In genomic region chr2:229851870-229852269, GRCh38 we compare ENCODE assay signal across 22 cellular contexts.
A peak's percentile ranks its signal among the peaks of the same experiment; 100 is the strongest.
DNase-seq lines count a peak whose midpoint lies in the region; ATAC-seq and TF ChIP-seq lines count a peak whose summit lies in the region.
"Had no signal": no experiment of that assay in that cellular context is flagged by ENCODE, and none has a peak within 500 bp of the region (broad histone marks: within the 10 kb centered on the region; RNA-seq: fewer than 3 reads in every experiment).

No MANE protein-coding gene starts in this region.

- CTCF ChIA-PET in CD8-positive, alpha-beta memory T cell (lab: Charles Lee) = interaction anchor here (1.2 to 1.8 kb wide), 3 partner anchors 10 to 21 kb away, joined by 3 to 4 read pairs (median 3); no protein-coding TSS in a partner anchor
- CTCF ChIA-PET in activated CD4-positive, alpha-beta memory T cell treated with anti-CD3 and anti-CD28 coated beads, Interleukin-2, amount 10 ng/mL, durations not matched to agents 7 days and 5 days (lab: Charles Lee) = interaction anchor here (1.1 to 1.3 kb wide), 4 partner anchors 14 to 54 kb away, joined by 4 to 6 read pairs (median 6); no protein-coding TSS in a partner anchor
- CTCF ChIA-PET in HEK293T (lab: Yijun Ruan, JAX) = no interaction called here

- POLR2A ChIA-PET in CD8-positive, alpha-beta memory T cell (lab: Charles Lee) = interaction anchor here (1.2 kb wide), 1 partner anchor 20 kb away, joined by 3 read pairs; no protein-coding TSS in a partner anchor
- POLR2A ChIA-PET in activated CD4-positive, alpha-beta memory T cell treated with anti-CD3 and anti-CD28 coated beads, Interleukin-2, amount 10 ng/mL, durations not matched to agents 7 days and 5 days (lab: Charles Lee) = interaction anchor here (1.3 to 1.9 kb wide), 6 partner anchors 10 to 70 kb away, joined by 3 to 7 read pairs (median 6); partner anchors contain the start of genes FBXO36 and TRIP12
- POLR2A ChIA-PET in HEK293T (lab: Yijun Ruan, JAX) = no interaction called here

- peaks cover 14% of the 10 kb centered on the region for H3K36me3 ChIP-seq in CD4-positive, CD25-positive, alpha-beta regulatory T cell (ENCODE audit: control insufficient read depth, insufficient read depth, low read length)
- peaks cover 13% of the 10 kb centered on the region for H3K36me3 ChIP-seq in CD8-positive, alpha-beta memory T cell (ENCODE audit: insufficient read depth, low read length)
- no peaks in the 10 kb centered on the region for H3K36me3 ChIP-seq in breast epithelium

- H3K4me1 Mint-ChIP-seq in CD4-positive, CD25-positive, alpha-beta regulatory T cell = peaks cover 47 to 86% (median 72%) of the 10 kb centered on the region in 4 donors
- H3K4me1 Mint-ChIP-seq in CD8-positive, alpha-beta memory T cell = peaks cover 59 to 89% (median 86%) of the 10 kb centered on the region in 3 donors
- peaks cover 51% of the 10 kb centered on the region for H3K4me1 Mint-ChIP-seq in activated CD4-positive, alpha-beta memory T cell treated with anti-CD3 and anti-CD28 coated beads, Interleukin-2, amount 10 ng/mL, durations not matched to agents 7 days and 5 days

- H3K27me3 Mint-ChIP-seq in CD4-positive, CD25-positive, alpha-beta regulatory T cell = no peaks in the 10 kb centered on the region
- no peaks in the 10 kb centered on the region for H3K27me3 Mint-ChIP-seq in CD8-positive, alpha-beta memory T cell
- no peaks in the 10 kb centered on the region for H3K27me3 Mint-ChIP-seq in activated CD4-positive, alpha-beta memory T cell treated with anti-CD3 and anti-CD28 coated beads, Interleukin-2, amount 10 ng/mL, durations not matched to agents 7 days and 5 days
- H3K27me3 Mint-ChIP-seq: brain, type B pancreatic cell had no signal

- H3K9me3 Mint-ChIP-seq in CD4-positive, CD25-positive, alpha-beta regulatory T cell = peaks cover 0 to 2% (median 0%) of the 10 kb centered on the region in 7 donors
- no peaks in the 10 kb centered on the region for H3K9me3 Mint-ChIP-seq in CD8-positive, alpha-beta memory T cell
- H3K9me3 Mint-ChIP-seq in activated CD4-positive, alpha-beta memory T cell treated with anti-CD3 and anti-CD28 coated beads, Interleukin-2, amount 10 ng/mL, durations not matched to agents 7 days and 5 days = no peaks in the 10 kb centered on the region
- H3K9me3 Mint-ChIP-seq: activated naive CD4-positive, alpha-beta T cell treated with anti-CD3 and anti-CD28 coated beads for 36 hours; type B pancreatic cell had no signal

- peak overlapping the region; percentile 78 to 99 (median 83) for H3K27ac Mint-ChIP-seq in CD4-positive, CD25-positive, alpha-beta regulatory T cell
- peak overlapping the region in 7 of 8 donors; percentile 20 to 91 (median 85) for H3K27ac Mint-ChIP-seq in CD8-positive, alpha-beta memory T cell
- peak overlapping the region; percentile 66 for H3K27ac Mint-ChIP-seq in activated CD4-positive, alpha-beta memory T cell treated with anti-CD3 and anti-CD28 coated beads, Interleukin-2, amount 10 ng/mL, durations not matched to agents 7 days and 5 days
- H3K27ac Mint-ChIP-seq: brain, type B pancreatic cell had no signal

- no peaks in the 10 kb centered on the region for H3K27me3 ChIP-seq in CD4-positive, CD25-positive, alpha-beta regulatory T cell (ENCODE audit: control insufficient read depth, insufficient read depth, low read length)
- no peaks in the 10 kb centered on the region for H3K27me3 ChIP-seq in CD8-positive, alpha-beta memory T cell (ENCODE audit: insufficient read depth, low read length, poor library complexity, severe bottlenecking)
- H3K27me3 ChIP-seq in breast epithelium = no peaks in the 10 kb centered on the region

- TF ChIP-seq POLR2A in erythroblast (IDR thresholded peaks at IDR 0.05; ENCODE audit: low read length) (no peak), breast epithelium (IDR thresholded peaks at IDR 0.05) (no peak)

- no peak for TF ChIP-seq CTCF in breast epithelium (IDR thresholded peaks at IDR 0.05)

- peaks cover 49% of the 10 kb centered on the region for H3K4me1 ChIP-seq in CD4-positive, CD25-positive, alpha-beta regulatory T cell (ENCODE audit: control insufficient read depth, insufficient read depth, low read length, poor library complexity, severe bottlenecking)
- peaks cover 42% of the 10 kb centered on the region for H3K4me1 ChIP-seq in CD8-positive, alpha-beta memory T cell (ENCODE audit: insufficient read depth, low read length)
- H3K4me1 ChIP-seq in breast epithelium = no peaks in the 10 kb centered on the region

- ATAC-seq in CD4-positive, CD25-positive, alpha-beta regulatory T cell (ENCODE audit: low read depth in 2 of 2) = no peak

- no peaks in the 10 kb centered on the region for H3K9me3 ChIP-seq in CD4-positive, CD25-positive, alpha-beta regulatory T cell (ENCODE audit: control insufficient read depth in 2 of 2, low read length in 2 of 2)
- H3K9me3 ChIP-seq in CD8-positive, alpha-beta memory T cell (ENCODE audit: low read length) = no peaks in the 10 kb centered on the region
- H3K9me3 ChIP-seq in breast epithelium = no peaks in the 10 kb centered on the region

- peak overlapping the region; percentile 68 for H3K27ac ChIP-seq in CD4-positive, CD25-positive, alpha-beta regulatory T cell (ENCODE audit: insufficient read depth, low read length, poor library complexity, severe bottlenecking)
- no peak overlapping the region for H3K27ac ChIP-seq in CD8-positive, alpha-beta memory T cell (ENCODE audit: low read depth, low read length)
- H3K27ac ChIP-seq in breast epithelium = no peak overlapping the region
- H3K27ac ChIP-seq: coronary artery, epithelial cell of prostate, parathyroid adenoma, VCaP had no signal

- intact Hi-C loops in breast epithelium (cut with DNase I; ENCODE audit: low total_unique reads) = no loop called here

- H3K4me3 Mint-ChIP-seq in CD4-positive, CD25-positive, alpha-beta regulatory T cell = peak overlapping the region; percentile 39 to 89 (median 73)
- peak overlapping the region in 5 of 7 donors; percentile 2 to 60 (median 30) for H3K4me3 Mint-ChIP-seq in CD8-positive, alpha-beta memory T cell
- no peak overlapping the region for H3K4me3 Mint-ChIP-seq in activated CD4-positive, alpha-beta memory T cell treated with anti-CD3 and anti-CD28 coated beads, Interleukin-2, amount 10 ng/mL, durations not matched to agents 7 days and 5 days
- H3K4me3 Mint-ChIP-seq: activated naive CD4-positive, alpha-beta T cell treated with anti-CD3 and anti-CD28 coated beads for 36 hours; brain; type B pancreatic cell had no signal

- H3K4me3 ChIP-seq in CD4-positive, CD25-positive, alpha-beta regulatory T cell (ENCODE audit: low read depth, low read length) = peak overlapping the region; percentile 66
- H3K4me3 ChIP-seq in CD8-positive, alpha-beta memory T cell (ENCODE audit: low read length) = no peak overlapping the region
- H3K4me3 ChIP-seq in breast epithelium = no peak overlapping the region
- H3K4me3 ChIP-seq: coronary artery had no signal

- DNase-seq in CD4-positive, CD25-positive, alpha-beta regulatory T cell = no peak
- DNase-seq in CD8-positive, alpha-beta memory T cell = no peak
- DNase-seq in activated CD4-positive, alpha-beta memory T cell treated with anti-CD3 and anti-CD28 coated beads, Interleukin-2, amount 10 ng/mL, durations not matched to agents 7 days and 5 days = no peak
- peak; percentile 56 to 82 for DNase-seq in erythroblast (lab: John Stamatoyannopoulos, UW)
- no peak for DNase-seq in breast epithelium (ENCODE audit: low spot score in 2 of 2)
- DNase-seq in HEK293T (ENCODE audit: extremely low spot score) = no peak
- DNase-seq in cortex of kidney (lab: John Stamatoyannopoulos, UW) = no peak
- DNase-seq in stimulated activated naive CD4-positive, alpha-beta T cell treated with Interleukin-2 at 50 U/mL for 16 hours (lab: John Stamatoyannopoulos, UW) = no peak
- DNase-seq: Calu3, Karpas-422, kidney glomerular epithelial cell, NCI-H1092, NCI-H2029 treated with DMSO at 0.1 percent for 48 hours, NCI-H446 treated with DMSO at 0.1 percent for 48 hours, SW 1271 had no signal

- H3K36me3 Mint-ChIP-seq in CD4-positive, CD25-positive, alpha-beta regulatory T cell = peaks cover 34% of the 10 kb centered on the region
- H3K36me3 Mint-ChIP-seq in CD8-positive, alpha-beta memory T cell = peaks cover 0 to 46% (median 18%) of the 10 kb centered on the region in 3 donors
- H3K36me3 Mint-ChIP-seq in activated CD4-positive, alpha-beta memory T cell treated with anti-CD3 and anti-CD28 coated beads, Interleukin-2, amount 10 ng/mL, durations not matched to agents 7 days and 5 days (ENCODE audit: low read depth) = peaks cover 50% of the 10 kb centered on the region

TF ChIP-seq in HEK293T, 16 proteins besides CTCF, POLR2A, EP300 and RAD21:
- TF ChIP-seq CTBP1 (IDR thresholded peaks at IDR 0.05; ENCODE audit: borderline replicate concordance) (no peak), FOXK2 (IDR thresholded peaks at IDR 0.05) (no peak), TARDBP (IDR thresholded peaks at IDR 0.05) (no peak), LEF1 (IDR thresholded peaks at IDR 0.05; ENCODE audit: borderline replicate concordance) (no peak), ZNF384 (IDR thresholded peaks at IDR 0.05) (no peak)

Comparison
In these comparisons a context has a peak if more than half of its experiments do, and no peak if none do; other contexts are left out.
1. DNase-seq: peak in erythroblast (2 of 2); none in CD4-positive, CD25-positive, alpha-beta regulatory T cell (0 of 3), CD8-positive, alpha-beta memory T cell (0 of 5), activated CD4-positive, alpha-beta memory T cell treated with anti-CD3 and anti-CD28 coated beads, Interleukin-2, amount 10 ng/mL, durations not matched to agents 7 days and 5 days (single experiment), breast epithelium (0 of 2), HEK293T (single experiment), cortex of kidney (single experiment) and stimulated activated naive CD4-positive, alpha-beta T cell treated with Interleukin-2 at 50 U/mL for 16 hours (single experiment).
2. Peak in every context shown above with its lines, with median percentiles within 50 percentile points of each other: H3K27ac Mint-ChIP-seq.